8 cellular contexts compared by ENCODE assay signal in genomic region chr6:170553686-170554085, GRCh38. TPM values are rescaled to one million over a fixed set of nuclear protein-coding genes. Genes with fewer than 3 reads are reported as not detected.
A peak's percentile ranks its signal among the peaks of the same experiment; 100 is the strongest.
DNase-seq lines count a peak whose midpoint lies in the region; ATAC-seq and TF ChIP-seq lines count a peak whose summit lies in the region.

No MANE protein-coding gene starts in this region.

- H3K4me1 ChIP-seq in GM23338 (ENCODE audit: insufficient read depth) (peaks cover 26% of the 10 kb centered on the region), iPS-15b (ENCODE audit: control insufficient read depth, insufficient read depth, low read length) (peaks cover 10% of the 10 kb centered on the region)

- no peaks in the 10 kb centered on the region for H3F3A ChIP-seq in GM23338 (replicated peaks; ENCODE audit: low read depth)

- peaks cover 26% of the 10 kb centered on the region for H3K36me3 Mint-ChIP-seq in GM23338 (ENCODE audit: low read depth)
- peaks cover 25% of the 10 kb centered on the region for H3K36me3 Mint-ChIP-seq in activated naive CD8-positive, alpha-beta T cell treated with anti-CD3 and anti-CD28 coated beads, Interleukin-2, amount 50 U/mL, for 24 hours (ENCODE audit: low read depth)

- peaks cover 15% of the 10 kb centered on the region for H3K4me1 Mint-ChIP-seq in GM23338
- H3K4me1 Mint-ChIP-seq in activated naive CD8-positive, alpha-beta T cell treated with anti-CD3 and anti-CD28 coated beads, Interleukin-2, amount 50 U/mL, for 24 hours: peaks cover 41% of the 10 kb centered on the region

- no peak overlapping the region for H3K27ac ChIP-seq in GM23338 (ENCODE audit: low read depth)

- H3K4me3 Mint-ChIP-seq in GM23338: no peak overlapping the region
- no peak overlapping the region for H3K4me3 Mint-ChIP-seq in activated naive CD8-positive, alpha-beta T cell treated with anti-CD3 and anti-CD28 coated beads, Interleukin-2, amount 50 U/mL, for 24 hours

- DNase-seq in NCI-H2029 (lab: John Stamatoyannopoulos, UW) (peak; percentile 77), NCI-H2029 treated with DMSO at 0.1 percent for 48 hours (lab: John Stamatoyannopoulos, UW) (no peak), GM23338 (ENCODE audit: low spot score) (no peak), LNCaP clone FGC (ENCODE audit: low read depth) (peak; percentile 56), smooth muscle cell of the brain vasculature (ENCODE audit: low read depth, low spot score) (peak; percentile 7)
- peak; percentile 38 for DNase-seq in activated naive CD8-positive, alpha-beta T cell treated with anti-CD3 and anti-CD28 coated beads, Interleukin-2, amount 50 U/mL, for 24 hours
- DNase-seq in activated effector memory CD4-positive, alpha-beta T cell treated with anti-CD3 and anti-CD28 coated beads, Interleukin-2, amount 50 U/mL, for 16 hours: no peak

- H3K79me2 ChIP-seq in GM23338 (replicated peaks; ENCODE audit: insufficient read depth): peaks cover 80% of the 10 kb centered on the region

- peak overlapping the region; percentile 87 for H3K4me2 ChIP-seq in GM23338

- H4K20me1 ChIP-seq in GM23338 (replicated peaks; ENCODE audit: insufficient read depth): peaks cover 27% of the 10 kb centered on the region

- peak; percentile 58 for ATAC-seq in GM23338
- ATAC-seq in activated naive CD8-positive, alpha-beta T cell treated with anti-CD3 and anti-CD28 coated beads, Interleukin-2, amount 50 U/mL, for 24 hours: peak; percentile 41

- no peak overlapping the region for H3K27ac Mint-ChIP-seq in GM23338
- H3K27ac Mint-ChIP-seq in activated naive CD8-positive, alpha-beta T cell treated with anti-CD3 and anti-CD28 coated beads, Interleukin-2, amount 50 U/mL, for 24 hours: no peak overlapping the region

- peaks cover 5% of the 10 kb centered on the region for H3K27me3 Mint-ChIP-seq in GM23338 (ENCODE audit: insufficient read depth, low read depth, poor library complexity)
- H3K27me3 Mint-ChIP-seq in activated naive CD8-positive, alpha-beta T cell treated with anti-CD3 and anti-CD28 coated beads, Interleukin-2, amount 50 U/mL, for 24 hours: no peaks in the 10 kb centered on the region

- TF ChIP-seq CTCF in GM23338 (conservative IDR thresholded peaks at IDR 0.05; ENCODE audit: low read depth in 2 of 2) (no peak), LNCaP clone FGC (IDR thresholded peaks at IDR 0.05; ENCODE audit: control insufficient read depth, extremely low read depth, insufficient read depth) (no peak)

- no peaks in the 10 kb centered on the region; the same call in 1 of the 2 replicates for H3K36me3 ChIP-seq in GM23338 (ENCODE audit: insufficient read depth)
- H3K36me3 ChIP-seq in iPS-15b (ENCODE audit: control insufficient read depth, insufficient read depth, low read length): no peaks in the 10 kb centered on the region

- H3K4me3 ChIP-seq in GM23338 (peak overlapping the region; percentile 92), LNCaP clone FGC (ENCODE audit: low read depth, low read length) (peak overlapping the region; percentile 81), iPS-15b (ENCODE audit: low read depth, low read length) (peak overlapping the region; percentile 96)

- no peaks in the 10 kb centered on the region for H3K9me2 ChIP-seq in GM23338 (ENCODE audit: insufficient read depth)

- peak overlapping the region; percentile 93 for H2AFZ ChIP-seq in GM23338

- no peaks in the 10 kb centered on the region for H3K9me3 ChIP-seq in iPS-15b (ENCODE audit: control insufficient read depth, insufficient read depth, low read length)

- H3K27me3 ChIP-seq in GM23338 (ENCODE audit: insufficient read depth): no peaks in the 10 kb centered on the region
- H3K27me3 ChIP-seq in iPS-15b (ENCODE audit: control insufficient read depth, insufficient read depth, low read length): no peaks in the 10 kb centered on the region

- H3K9ac ChIP-seq in iPS-15b (ENCODE audit: low read depth, low read length): no peak overlapping the region

- no peaks in the 10 kb centered on the region for H3K9me3 Mint-ChIP-seq in GM23338
- H3K9me3 Mint-ChIP-seq in activated naive CD8-positive, alpha-beta T cell treated with anti-CD3 and anti-CD28 coated beads, Interleukin-2, amount 50 U/mL, for 24 hours: no peaks in the 10 kb centered on the region

TF ChIP-seq in GM23338, 12 proteins besides CTCF, POLR2A, EP300 and RAD21:
- TF ChIP-seq ETS1 (IDR thresholded peaks at IDR 0.05) (no peak), EZH2 (IDR thresholded peaks at IDR 0.05; ENCODE audit: low read depth, unreplicated experiment) (no peak)

RNA-seq across cellular contexts. Expression of gene TBP, which starts 0.5 kb away (rescaled TPM):
- 26.3 and 30.3 TPM in 2 replicates for total RNA-seq in GM23338 (2014; rRNA removed; shearing (Covaris generic))
- 36.5 and 38.0 TPM in 2 replicates for polyA plus RNA-seq in GM23338 (2016; fragmentation: Nextera tagmentation; extraction: Ambion mirVana)

RNA-seq across cellular contexts. Expression of gene PSMB1, which starts 0.6 kb away (rescaled TPM):
- 357 and 388 TPM in 2 replicates for total RNA-seq in GM23338 (2014; rRNA removed; shearing (Covaris generic))
- 509 and 576 TPM in 2 replicates for polyA plus RNA-seq in GM23338 (2016; fragmentation: Nextera tagmentation; extraction: Ambion mirVana)

RNA-seq across cellular contexts. Expression of gene PDCD2, which starts 30.8 kb away (rescaled TPM):
- total RNA-seq in GM23338 (2014; rRNA removed; shearing (Covaris generic)): 181 and 183 TPM in 2 replicates
- 136 and 145 TPM in 2 replicates for polyA plus RNA-seq in GM23338 (2016; fragmentation: Nextera tagmentation; extraction: Ambion mirVana)

Comparison
In these comparisons a context has a peak if more than half of its experiments do, and no peak if none do; other contexts are left out.
1. DNase-seq: peak in NCI-H2029 (single experiment), LNCaP clone FGC (single experiment), activated naive CD8-positive, alpha-beta T cell treated with anti-CD3 and anti-CD28 coated beads, Interleukin-2, amount 50 U/mL, for 24 hours (single experiment) and smooth muscle cell of the brain vasculature (single experiment); none in NCI-H2029 treated with DMSO at 0.1 percent for 48 hours (single experiment), GM23338 (single experiment) and activated effector memory CD4-positive, alpha-beta T cell treated with anti-CD3 and anti-CD28 coated beads, Interleukin-2, amount 50 U/mL, for 16 hours (single experiment).
2. Peak in every context shown above with its lines, with median percentiles within 50 percentile points of each other: H3K4me3 ChIP-seq.